ENCODE assay signal across 8 cellular contexts in the genomic region with DNA sequence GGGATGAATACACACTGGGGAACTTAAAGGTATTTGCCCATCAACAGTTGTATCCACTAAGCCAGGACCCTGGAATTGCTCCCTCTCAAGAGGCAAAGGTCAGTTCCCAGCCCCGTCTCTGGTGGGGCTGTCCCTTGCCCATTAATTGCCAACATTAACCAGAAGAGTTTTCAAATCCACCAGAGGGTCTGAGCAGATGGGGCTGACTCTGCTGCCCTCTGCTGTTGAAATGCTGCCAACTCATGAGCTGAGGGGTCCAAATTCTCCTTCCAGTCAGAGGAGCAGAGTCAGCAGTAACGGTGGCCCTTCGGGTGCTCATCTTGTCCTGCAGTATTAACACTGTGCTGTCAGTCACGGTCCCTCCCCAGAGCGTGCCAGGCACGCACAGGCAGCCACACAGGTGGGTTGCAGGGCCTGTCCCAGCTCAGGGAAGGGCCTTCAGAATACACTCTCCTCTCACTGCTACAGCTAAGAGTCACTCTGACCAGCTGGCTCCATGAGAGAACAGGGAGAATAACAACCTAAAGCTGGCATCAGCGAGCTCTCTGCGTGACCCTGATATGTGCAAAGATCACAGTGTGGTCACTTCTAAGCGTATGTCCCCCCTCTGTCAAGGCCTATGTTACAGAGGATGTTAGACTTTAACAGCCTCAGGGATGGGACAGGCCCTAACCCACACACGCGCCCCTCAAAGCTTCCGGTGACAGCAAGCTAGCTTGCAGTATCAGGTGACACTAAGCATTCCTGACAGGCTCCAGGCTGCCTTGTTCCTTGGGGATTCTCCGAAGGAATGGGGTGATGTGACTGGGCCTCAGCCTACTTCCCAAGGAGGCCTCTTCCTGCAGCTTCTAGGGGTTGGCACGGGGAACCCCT. TPM values are rescaled to one million over a fixed set of nuclear protein-coding genes. Genes with fewer than 3 reads are reported as not detected.
DNase-seq lines count a peak whose midpoint lies in the region; ATAC-seq and TF ChIP-seq lines count a peak whose summit lies in the region.

No MANE protein-coding gene starts in this region.

- peaks cover 6% of the 10 kb centered on the region for H3K36me3 Mint-ChIP-seq in natural killer cell

- peaks cover 58% of the 10 kb centered on the region for H3K36me3 ChIP-seq in OCI-LY7 (ENCODE audit: insufficient read depth, low read length)

- POLR2A ChIA-PET in OCI-LY7 (lab: Charles Lee) = interaction anchor here (0.5 to 1.0 kb wide), 3 partner anchors 68 to 931 kb away, joined by 3 to 4 read pairs (median 3); a partner anchor contains a TSS

- peak overlapping the region; percentile 45 to 57 for H3K27ac Mint-ChIP-seq in natural killer cell

- H3K9me3 Mint-ChIP-seq in natural killer cell = no peaks in the 10 kb centered on the region

- no TSS peak for BruUV-seq in OCI-LY7 (replicated peaks; lab: Mats Ljungman, UMichigan)

- no peak overlapping the region for H3K4me3 Mint-ChIP-seq in natural killer cell

- H3K79me2 ChIP-seq in OCI-LY7 (ENCODE audit: insufficient read depth, low read depth, low read length) = no peaks in the 10 kb centered on the region

- peak; percentile 90 for TF ChIP-seq CTCF in OCI-LY7 (conservative IDR thresholded peaks at IDR 0.05; ENCODE audit: low read length)
- peak; percentile 96 for TF ChIP-seq CTCF in natural killer cell (IDR thresholded peaks at IDR 0.05)

- H3K4me2 ChIP-seq in OCI-LY7 (ENCODE audit: low read length) = no peak overlapping the region

- H3K9me3 ChIP-seq in OCI-LY7 (ENCODE audit: low read length) = peaks cover 18% of the 10 kb centered on the region; the same call in 1 of the 2 replicates

- peak; percentile 34 for DNase-seq in DMS53 treated with DMSO at 0.1 percent for 48 hours (lab: John Stamatoyannopoulos, UW; ENCODE audit: unreplicated experiment)
- peak; percentile 69 for DNase-seq in OCI-LY7 (ENCODE audit: low spot score)
- DNase-seq in activated T-cell treated with anti-CD3 and anti-CD28 coated beads for 1 hour (ENCODE audit: low read depth) = peak; percentile 66
- peak; percentile 58 to 78 for DNase-seq in erythroblast (lab: John Stamatoyannopoulos, UW)
- DNase-seq in natural killer cell = peak; percentile 70
- DNase-seq in stimulated activated naive CD8-positive, alpha-beta T cell treated with anti-CD3 and anti-CD28 coated beads, Interleukin-15, Interleukin-2, amounts not matched to agents 100 U/mL and 50 U/mL, for 24 hours = peak; percentile 71

- H4K20me1 ChIP-seq in OCI-LY7 (ENCODE audit: insufficient read depth, low read length) = no peaks in the 10 kb centered on the region

- no peaks in the 10 kb centered on the region for H3K27me3 Mint-ChIP-seq in natural killer cell (ENCODE audit: low read depth in 2 of 2)

- no peaks in the 10 kb centered on the region for H3K9me2 ChIP-seq in OCI-LY7 (ENCODE audit: insufficient read depth, low read length)

- TF ChIP-seq POLR2A in erythroblast (IDR thresholded peaks at IDR 0.05; ENCODE audit: low read length) = no peak

- peaks cover 7% of the 10 kb centered on the region in 2 donors for H3K4me1 Mint-ChIP-seq in natural killer cell

- H2AFZ ChIP-seq in OCI-LY7 (ENCODE audit: low read length) = no peak overlapping the region

- intact Hi-C loops in OCI-LY7 (cut with micrococcal nuclease; ENCODE audit: unreplicated experiment) = loop anchor here (1.0 to 5.0 kb wide), 4 partner anchors 77 to 347 kb away; a partner anchor contains a TSS
- intact Hi-C loops in natural killer cell (cut with micrococcal nuclease) = loop anchor here (1.0 to 5.0 kb wide), 8 partner anchors 9 to 437 kb away; a partner anchor contains a TSS

- H3K4me1 ChIP-seq in OCI-LY7 (ENCODE audit: insufficient read depth, low read length, poor library complexity, severe bottlenecking) = no peaks in the 10 kb centered on the region

- no peak overlapping the region for H3K4me3 ChIP-seq in OCI-LY7 (ENCODE audit: low read depth, low read length, poor library complexity, severe bottlenecking)

- CTCF ChIA-PET in OCI-LY7 (lab: Charles Lee; ENCODE audit: unreplicated experiment) = interaction anchor here (0.7 to 1.6 kb wide), 3 partner anchors 12 to 170 kb away, joined by 3 to 13 read pairs (median 4); a partner anchor contains a TSS

- no peak overlapping the region for H3K27ac ChIP-seq in OCI-LY7 (ENCODE audit: low read depth, low read length, poor library complexity, severe bottlenecking)

- ATAC-seq in HG03280 (IDR thresholded peaks at IDR 0.05; ENCODE audit: unreplicated experiment) (peak; percentile 52), natural killer cell (peak; percentile 87 to 93 (median 89)), HG02970 (IDR thresholded peaks at IDR 0.05; ENCODE audit: low FRiP score, unreplicated experiment) (no peak)
- ATAC-seq in stimulated activated naive CD8-positive, alpha-beta T cell treated with anti-CD3 and anti-CD28 coated beads, Interleukin-15, Interleukin-2, amounts not matched to agents 100 U/mL and 50 U/mL, for 24 hours = peak; percentile 78

RNA-seq across cellular contexts. Expression of a gene that starts 10.9 kb away (rescaled TPM):
- 0.03 TPM in 2 replicates for total RNA-seq in OCI-LY7 (2014; rRNA removed; shearing (Covaris generic))
- total RNA-seq in OCI-LY7 (2022) (0.04 and 0.17 TPM in 2 replicates), natural killer cell (1 to 10 TPM; 4.1 to 6.0 (median 5.2) TPM)

Comparison
In these comparisons a context has a peak if more than half of its experiments do, and no peak if none do; other contexts are left out.
1. RNA of a gene that starts 10.9 kb away (total RNA-seq): 4.1 to 6.0 TPM in natural killer cell; 0.03 to 0.17 TPM in OCI-LY7; every median in the first group is over 4 times any median in the second.
2. Peak in every context shown above with its lines, with median percentiles within 50 percentile points of each other: DNase-seq.